9 cellular contexts compared by ENCODE assay signal in the genomic region with DNA sequence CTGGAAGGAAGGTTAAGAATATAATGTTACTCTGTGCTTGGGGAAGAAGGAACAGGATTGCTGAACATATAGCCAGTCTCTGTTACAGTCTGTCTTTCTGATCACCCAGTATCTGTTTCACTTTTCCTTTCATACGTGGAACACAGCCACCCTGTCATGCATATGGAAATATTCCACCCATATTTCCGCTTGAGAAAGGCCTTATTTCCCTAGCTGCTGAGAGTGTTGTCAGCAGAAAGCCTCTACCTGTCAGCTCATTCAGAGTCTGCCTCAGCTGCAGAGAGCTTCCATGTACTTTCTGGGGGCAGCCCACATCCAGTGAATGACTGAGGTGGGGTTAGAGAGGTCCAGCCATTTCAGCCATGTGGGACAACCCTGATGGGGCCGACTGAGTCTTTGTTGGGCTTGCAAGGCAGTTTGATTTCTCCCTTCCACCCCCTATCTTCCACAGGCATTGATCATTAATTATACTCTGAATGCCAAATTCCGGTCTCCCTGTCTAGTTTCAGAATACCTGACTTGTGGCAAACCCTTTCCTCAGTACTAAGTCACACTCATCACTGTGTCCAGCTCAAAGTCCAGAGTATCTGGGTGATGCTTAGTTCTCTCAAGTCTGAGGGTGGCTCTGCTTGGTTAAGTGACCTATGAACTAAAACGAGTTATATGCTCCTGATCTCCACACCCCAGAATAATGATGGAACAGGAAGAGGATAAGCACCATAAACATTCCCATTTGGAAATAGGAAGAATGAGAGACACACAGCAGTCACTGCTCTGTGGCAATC.
DNase-seq lines count a peak whose midpoint lies in the region; ATAC-seq and TF ChIP-seq lines count a peak whose summit lies in the region.
"Had no signal": no experiment of that assay in that cellular context is flagged by ENCODE, and none has a peak within 500 bp of the region (broad histone marks: within the 10 kb centered on the region; RNA-seq: fewer than 3 reads in every experiment).

No MANE protein-coding gene starts in this region.

- H3K9me3 Mint-ChIP-seq in activated naive CD8-positive, alpha-beta T cell treated with anti-CD3 and anti-CD28 coated beads, Interleukin-2, amount 50 U/mL, for 24 hours: no peaks in the 10 kb centered on the region
- H3K9me3 Mint-ChIP-seq: activated naive CD4-positive, alpha-beta T cell treated with anti-CD3 and anti-CD28 coated beads, Interleukin-2, amount 50 U/mL, for 72 hours had no signal

- in situ Hi-C loops in GM13976 (cut with MboI; ENCODE audit: low sequenced_read_pairs, unreplicated experiment): loop anchor here (25.0 kb wide), 1 partner anchor 241 kb away; a partner anchor contains a TSS

- H3K4me1 Mint-ChIP-seq in activated naive CD8-positive, alpha-beta T cell treated with anti-CD3 and anti-CD28 coated beads, Interleukin-2, amount 50 U/mL, for 24 hours: peaks cover 22% of the 10 kb centered on the region

- no peaks in the 10 kb centered on the region for H3K36me3 Mint-ChIP-seq in activated naive CD8-positive, alpha-beta T cell treated with anti-CD3 and anti-CD28 coated beads, Interleukin-2, amount 50 U/mL, for 24 hours (ENCODE audit: low read depth)
- H3K36me3 Mint-ChIP-seq: activated naive CD4-positive, alpha-beta T cell treated with anti-CD3 and anti-CD28 coated beads, Interleukin-2, amount 50 U/mL, for 72 hours had no signal

- peak overlapping the region; percentile 64 for H3K27ac Mint-ChIP-seq in activated naive CD8-positive, alpha-beta T cell treated with anti-CD3 and anti-CD28 coated beads, Interleukin-2, amount 50 U/mL, for 24 hours

- H3K27me3 Mint-ChIP-seq in activated naive CD8-positive, alpha-beta T cell treated with anti-CD3 and anti-CD28 coated beads, Interleukin-2, amount 50 U/mL, for 24 hours: peaks cover 3% of the 10 kb centered on the region

- peak; percentile 32 for DNase-seq in GM13976 (ENCODE audit: low spot score)
- DNase-seq in activated naive CD8-positive, alpha-beta T cell treated with anti-CD3 and anti-CD28 coated beads, Interleukin-2, amount 50 U/mL, for 24 hours: no peak
- no peak for DNase-seq in NCI-H2029 treated with DMSO at 0.1 percent for 48 hours (lab: John Stamatoyannopoulos, UW)
- no peak for DNase-seq in DMS 273 treated with DMSO at 0.1 percent for 48 hours (lab: John Stamatoyannopoulos, UW)
- DNase-seq in foreskin fibroblast: no peak

- ATAC-seq in GM19397 (IDR thresholded peaks at IDR 0.05; ENCODE audit: unreplicated experiment) (peak; percentile 94), HG03139 (IDR thresholded peaks at IDR 0.05; ENCODE audit: unreplicated experiment) (peak; percentile 94), HG02938 (IDR thresholded peaks at IDR 0.05; ENCODE audit: unreplicated experiment) (no peak)
- ATAC-seq in activated naive CD8-positive, alpha-beta T cell treated with anti-CD3 and anti-CD28 coated beads, Interleukin-2, amount 50 U/mL, for 24 hours: peak; percentile 54

- TF ChIP-seq CTCF in GM13976 (IDR thresholded peaks at IDR 0.05; ENCODE audit: borderline replicate concordance, control extremely low read depth, extremely low read depth, insufficient read depth, missing control alignments) (no peak), foreskin fibroblast (IDR thresholded peaks at IDR 0.05; ENCODE audit: low read depth, low read length) (no peak)

- no peak overlapping the region for H3K4me3 ChIP-seq in foreskin fibroblast (ENCODE audit: low read depth in 1 of 2, low read length in 2 of 2)

- peak overlapping the region; percentile 11 for H3K4me3 Mint-ChIP-seq in activated naive CD8-positive, alpha-beta T cell treated with anti-CD3 and anti-CD28 coated beads, Interleukin-2, amount 50 U/mL, for 24 hours
